Comparison of ENCODE assay signal across 12 cellular contexts in genomic region chr1:154767315-154768240, GRCh38.
DNase-seq lines count a peak whose midpoint lies in the region; ATAC-seq, FAIRE-seq and TF ChIP-seq lines count a peak whose summit lies in the region.
"Had no signal": no experiment of that assay in that cellular context is flagged by ENCODE, and none has a peak within 500 bp of the region (broad histone marks: within the 10 kb centered on the region; RNA-seq: fewer than 3 reads in every experiment).

No MANE protein-coding gene starts in this region.

- 72 to 74% methylated on average over 9 of the region's 9 CpGs for WGBS in pancreas, 2 donors

- H3K27me3 Mint-ChIP-seq in glutamatergic neuron (ENCODE audit: unreplicated experiment): no peaks in the 10 kb centered on the region
- peaks cover 0 to 22% (median 0%) of the 10 kb centered on the region in 5 donors for H3K27me3 Mint-ChIP-seq in naive thymus-derived CD8-positive, alpha-beta T cell

- in situ Hi-C loops in G401 (cut with HindIII; ENCODE audit: low sequenced_read_pairs): no loop called here

- DNase-seq in G401 (ENCODE audit: low spot score) (peak; percentile 12), SHP77 (lab: John Stamatoyannopoulos, UW) (peak; percentile 62 to 73), fibroblast of villous mesenchyme (ENCODE audit: low read depth) (peak; percentile 38), pancreas (no peak), glutamatergic neuron (no peak), T1000 (lab: John Stamatoyannopoulos, UW) (no peak)
- DNase-seq in naive thymus-derived CD8-positive, alpha-beta T cell: no peak
- DNase-seq: erythroblast, MM.1S, natural killer cell, T-cell had no signal

- H3K4me3 ChIP-seq in fibroblast of villous mesenchyme (ENCODE audit: low read depth, low read length) (no peak overlapping the region), pancreas (no peak overlapping the region)

- H3K4me1 Mint-ChIP-seq in glutamatergic neuron (ENCODE audit: low read depth, unreplicated experiment): peaks cover 14% of the 10 kb centered on the region
- peaks cover 0 to 6% (median 4%) of the 10 kb centered on the region in 4 donors for H3K4me1 Mint-ChIP-seq in naive thymus-derived CD8-positive, alpha-beta T cell
- H3K4me1 Mint-ChIP-seq: natural killer cell had no signal

- H3K27me3 ChIP-seq in pancreas: peaks cover 0 to 4% (median 0%) of the 10 kb centered on the region in 4 donors

- H3K36me3 Mint-ChIP-seq in glutamatergic neuron (ENCODE audit: unreplicated experiment): no peaks in the 10 kb centered on the region
- H3K36me3 Mint-ChIP-seq in naive thymus-derived CD8-positive, alpha-beta T cell: no peaks in the 10 kb centered on the region
- H3K36me3 Mint-ChIP-seq: natural killer cell, T-cell had no signal

- ATAC-seq in pancreas (peak in 3 of 4 donors; percentile 32 to 47 (median 41)), GM21360 (IDR thresholded peaks at IDR 0.05; ENCODE audit: unreplicated experiment) (no peak)
- ATAC-seq in naive thymus-derived CD8-positive, alpha-beta T cell: no peak
- ATAC-seq: natural killer cell, T-cell had no signal

- no peak for TF ChIP-seq CTCF in fibroblast of villous mesenchyme (IDR thresholded peaks at IDR 0.05; ENCODE audit: insufficient read depth, low read depth, low read length)
- no peak for TF ChIP-seq CTCF in pancreas (IDR thresholded peaks at IDR 0.05)
- no peak for TF ChIP-seq CTCF in glutamatergic neuron (IDR thresholded peaks at IDR 0.05; ENCODE audit: partially characterized antibody, unreplicated experiment)

- intact Hi-C loops in pancreas (cut with DNase I): loop anchor here in 1 of 3 donors (10.0 kb wide), 1 partner anchor 103 kb away; no protein-coding TSS in a partner anchor

- H3K27ac ChIP-seq in pancreas: no peak overlapping the region

- FAIRE-seq in pancreas (lab: Jason Lieb, UNC): no peak

- peaks cover 7% of the 10 kb centered on the region for H3K9me3 Mint-ChIP-seq in glutamatergic neuron (ENCODE audit: unreplicated experiment)
- no peaks in the 10 kb centered on the region for H3K9me3 Mint-ChIP-seq in naive thymus-derived CD8-positive, alpha-beta T cell
- H3K9me3 Mint-ChIP-seq: natural killer cell, T-cell had no signal

- no peaks in the 10 kb centered on the region for H3K4me1 ChIP-seq in pancreas

- H3K9me3 ChIP-seq in pancreas: no peaks in the 10 kb centered on the region

- POLR2A ChIA-PET in naive thymus-derived CD8-positive, alpha-beta T cell (lab: Charles Lee): interaction anchor here (1.0 kb wide), 1 partner anchor 14 kb away, joined by 3 read pairs; no protein-coding TSS in a partner anchor

- no peak overlapping the region for H3K4me3 Mint-ChIP-seq in glutamatergic neuron (ENCODE audit: unreplicated experiment)
- H3K4me3 Mint-ChIP-seq in naive thymus-derived CD8-positive, alpha-beta T cell: no peak overlapping the region
- H3K4me3 Mint-ChIP-seq: natural killer cell, T-cell had no signal

- no peaks in the 10 kb centered on the region for H3K36me3 ChIP-seq in pancreas

- H3K27ac Mint-ChIP-seq in glutamatergic neuron (ENCODE audit: unreplicated experiment): no peak overlapping the region
- H3K27ac Mint-ChIP-seq in naive thymus-derived CD8-positive, alpha-beta T cell: peak overlapping the region in 1 of 10 donors; percentile 77
- H3K27ac Mint-ChIP-seq: natural killer cell, T-cell had no signal

Comparison
In these comparisons a context has a peak if more than half of its experiments do, and no peak if none do; other contexts are left out.
1. DNase-seq: peak in G401 (single experiment), SHP77 (2 of 2) and fibroblast of villous mesenchyme (single experiment); none in pancreas (0 of 6), glutamatergic neuron (single experiment), naive thymus-derived CD8-positive, alpha-beta T cell (0 of 10) and T1000 (single experiment).
2. ATAC-seq: peak in pancreas (3 of 4); none in naive thymus-derived CD8-positive, alpha-beta T cell (0 of 2) and GM21360 (single experiment).